9 cellular contexts compared by ENCODE assay signal in the genomic region with DNA sequence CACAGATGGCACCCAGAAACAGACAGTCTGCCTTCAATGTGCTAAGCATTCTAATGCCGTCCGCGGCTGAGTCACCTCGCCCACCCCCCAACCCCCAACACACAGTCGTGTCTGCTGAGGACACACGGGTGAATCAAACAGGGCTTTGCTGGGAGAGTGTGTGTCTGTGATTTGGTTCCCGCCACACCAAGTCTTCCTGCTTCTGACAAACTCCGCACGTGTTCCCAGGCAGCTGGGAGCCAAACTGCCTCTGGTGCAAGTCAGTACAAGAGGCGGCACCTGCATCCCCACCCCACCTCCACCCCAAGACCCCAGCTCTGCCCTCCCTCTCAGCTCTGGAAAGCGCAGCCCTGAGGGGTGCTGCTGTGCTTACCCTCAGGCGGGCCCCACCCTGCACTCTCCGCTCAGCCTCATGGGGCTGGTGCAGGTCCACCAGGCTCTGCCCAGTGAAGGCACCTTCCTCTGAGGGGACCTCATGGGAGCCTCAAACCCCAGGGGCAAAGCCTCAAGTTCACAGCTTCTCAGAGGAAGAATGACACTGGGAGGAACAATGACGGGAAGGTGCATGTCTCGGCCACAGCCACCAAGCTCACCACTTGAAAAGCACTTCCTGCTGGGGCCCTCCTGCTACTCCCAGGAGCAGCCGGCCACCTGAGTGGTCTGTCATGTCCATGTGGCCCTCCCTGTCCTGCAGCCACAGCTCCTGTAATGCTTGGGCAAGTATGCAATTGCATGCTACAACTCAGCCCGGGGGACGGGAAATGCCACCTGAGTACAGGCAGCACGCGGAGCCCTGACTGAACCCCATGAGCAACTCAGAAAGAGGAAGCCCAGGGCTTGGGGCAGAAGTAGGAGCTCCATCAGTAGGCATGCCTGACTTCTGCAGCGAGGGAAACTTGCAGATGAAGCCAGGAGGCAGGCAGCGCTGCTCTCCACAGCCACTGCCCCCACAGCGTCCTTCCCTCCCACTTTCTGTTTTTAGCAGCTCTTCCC. TPM values are rescaled to one million over a fixed set of nuclear protein-coding genes. Genes with fewer than 3 reads are reported as not detected.
DNase-seq lines count a peak whose midpoint lies in the region; ATAC-seq, FAIRE-seq and TF ChIP-seq lines count a peak whose summit lies in the region.
"Had no signal": no experiment of that assay in that cellular context is flagged by ENCODE, and none has a peak within 500 bp of the region (broad histone marks: within the 10 kb centered on the region; RNA-seq: fewer than 3 reads in every experiment).

No MANE protein-coding gene starts in this region.

- peak; percentile 82 for DNase-seq in DMS 273 (lab: John Stamatoyannopoulos, UW; ENCODE audit: unreplicated experiment)
- DNase-seq in DMS 273 treated with DMSO at 0.1 percent for 48 hours (lab: John Stamatoyannopoulos, UW): no peak
- DNase-seq in T-helper 9 cell: peak; percentile 52
- peak; percentile 84 for DNase-seq in GM12878 (ENCODE audit: low read depth, low spot score)
- DNase-seq in memory B cell (ENCODE audit: low spot score in 2 of 2): peak; percentile 77 to 81
- DNase-seq in testis: peak; percentile 80

- no peak for TF ChIP-seq CTCF in GM12878 (IDR thresholded peaks at IDR 0.05 in 2 of 3, conservative IDR thresholded peaks at IDR 0.05 in 1 of 3; ENCODE audit: control insufficient read depth in 2 of 3, extremely low read depth in 1 of 3, insufficient read depth in 1 of 3, low read depth in 3 of 3, low read length in 3 of 3)
- no peak for TF ChIP-seq CTCF in testis (IDR thresholded peaks at IDR 0.05)

- peak; percentile 25 for ATAC-seq in GM12878
- ATAC-seq in memory B cell (ENCODE audit: low read depth): peak; percentile 49
- no peak for ATAC-seq in HG03159 (IDR thresholded peaks at IDR 0.05; ENCODE audit: unreplicated experiment)
- ATAC-seq in GM21528 (IDR thresholded peaks at IDR 0.05; ENCODE audit: low FRiP score, unreplicated experiment): no peak

- peak overlapping the region; percentile 100 for H3K4me2 ChIP-seq in GM12878 (ENCODE audit: control insufficient read depth, insufficient read depth)

- SMC1A ChIA-PET in GM12878 (lab: Charles Lee; ENCODE audit: uncharacterized antibody, unreplicated experiment): interaction anchor here (0.6 to 10.9 kb wide), 22 partner anchors 7 to 145 kb away, joined by 3 to 164 read pairs (median 4); a partner anchor contains a TSS

- H3K27ac ChIP-seq in GM12878 (ENCODE audit: control insufficient read depth, insufficient read depth): peak overlapping the region; percentile 99
- H3K27ac ChIP-seq in testis: peak overlapping the region in 1 of 2 donors; percentile 60
- H3K27ac ChIP-seq: 22Rv1 had no signal

- H3K4me3 Mint-ChIP-seq in memory B cell: peak overlapping the region; percentile 93

- H3K9me3 Mint-ChIP-seq in memory B cell: no peaks in the 10 kb centered on the region

- H2AFZ ChIP-seq in GM12878 (ENCODE audit: control insufficient read depth, low read depth, low read length): no peak overlapping the region

- no peaks in the 10 kb centered on the region for H4K20me1 ChIP-seq in GM12878 (ENCODE audit: control insufficient read depth, insufficient read depth)

- no peak for FAIRE-seq in GM12878 (lab: Jason Lieb, UNC)

- TF ChIP-seq RAD21 in GM12878 (IDR thresholded peaks at IDR 0.05; ENCODE audit: insufficient read depth, low read depth, low read length): no peak

- H3K4me3 ChIP-seq in GM12878: peak overlapping the region; percentile 72
- no peak overlapping the region for H3K4me3 ChIP-seq in testis

- H3K27ac Mint-ChIP-seq in memory B cell: peak overlapping the region; percentile 99

- H3K36me3 Mint-ChIP-seq in memory B cell: peaks cover 2% of the 10 kb centered on the region

- peaks cover 52% of the 10 kb centered on the region for H3K4me1 Mint-ChIP-seq in memory B cell

- H3K27me3 ChIP-seq in GM12878 (replicated peaks in 1 of 2; ENCODE audit: control insufficient read depth in 2 of 2, insufficient read depth in 2 of 2, low read length in 1 of 2) (no peaks in the 10 kb centered on the region), testis (no peaks in the 10 kb centered on the region)

- POLR2A ChIA-PET in GM12878 (lab: Charles Lee): interaction anchor here (0.5 to 13.1 kb wide), 23 partner anchors 8 to 1583 kb away, joined by 3 to 220 read pairs (median 4); a partner anchor contains a TSS

- no TSS peak for BruUV-seq in GM12878 (replicated peaks; lab: Mats Ljungman, UMichigan)

- TF ChIP-seq EP300 in GM12878 (IDR thresholded peaks at IDR 0.05; ENCODE audit: borderline replicate concordance in 1 of 2, control insufficient read depth in 1 of 2, low read depth in 2 of 2, low read length in 2 of 2): peak; percentile 79 to 81; a peak in 3 of 4 replicates

- H3K9me3 ChIP-seq in GM12878 (replicated peaks; ENCODE audit: control insufficient read depth, insufficient read depth, low read length) (no peaks in the 10 kb centered on the region), testis (no peaks in the 10 kb centered on the region)

- peaks cover 96% of the 10 kb centered on the region for H3K79me2 ChIP-seq in GM12878 (ENCODE audit: control insufficient read depth, insufficient read depth, low read length)

- H3K9ac ChIP-seq in GM12878 (ENCODE audit: control insufficient read depth, insufficient read depth, low read length): peak overlapping the region; percentile 99

- WGBS in GM12878 (ENCODE audit: insufficient coverage, insufficient replicate concordance, low lambda C conversion rate, missing lambda C conversion rate): 2% methylated on average over 23 of the region's 23 CpGs
- 43 to 56% methylated on average over 15 to 23 of the region's 23 CpGs for WGBS in testis, 2 donors

- in situ Hi-C loops in GM12878 (cut with MboI): loop anchor here (5.0 to 25.0 kb wide), 2 partner anchors 40 to 2000 kb away; a partner anchor contains a TSS

- H3K36me3 ChIP-seq in GM12878 (ENCODE audit: control insufficient read depth in 2 of 2, insufficient read depth in 2 of 2, low read length in 1 of 2): peaks cover 2 to 6% of the 10 kb centered on the region in 2 experiments; a peak in 2 of 4 replicates
- no peaks in the 10 kb centered on the region for H3K36me3 ChIP-seq in testis (ENCODE audit: low read depth, missing control alignments)

- H3K4me1 ChIP-seq in GM12878 (ENCODE audit: control insufficient read depth, insufficient read depth, low read length): peaks cover 67% of the 10 kb centered on the region
- H3K4me1 ChIP-seq in testis: peaks cover 78% of the 10 kb centered on the region

- no peaks in the 10 kb centered on the region for H3K27me3 Mint-ChIP-seq in memory B cell

- CTCF ChIA-PET in GM12878 (lab: Yijun Ruan, JAX): interaction anchor here (0.9 to 9.8 kb wide), 12 partner anchors 13 to 443 kb away, joined by 3 to 83 read pairs (median 4); a partner anchor contains a TSS

- intact Hi-C loops in GM12878 (cut with micrococcal nuclease; ENCODE audit: unreplicated experiment): loop anchor here (1.0 to 5.0 kb wide), 5 partner anchors 41 to 510 kb away; a partner anchor contains a TSS
- intact Hi-C loops in testis (cut with DNase I; ENCODE audit: low total_unique reads): no loop called here

- RAD21 ChIA-PET in GM12878 (lab: Charles Lee; ENCODE audit: unreplicated experiment): interaction anchor here (0.5 to 11.3 kb wide), 25 partner anchors 10 to 538 kb away, joined by 3 to 169 read pairs (median 6); a partner anchor contains a TSS

- peak; percentile 66 for TF ChIP-seq POLR2A in GM12878 (IDR thresholded peaks at IDR 0.05; ENCODE audit: low read depth, low read length)
- TF ChIP-seq POLR2A in testis (IDR thresholded peaks at IDR 0.05): no peak

RNA-seq across cellular contexts. Expression of a gene that starts 15.1 kb away (rescaled TPM):
- 130 and 131 TPM in 2 replicates for total RNA-seq in GM12878 (2013; cell fraction: nucleolus; rRNA removed)
- total RNA-seq in GM12878 (2014; rRNA removed) (24.7 and 26.5 TPM in 2 replicates), GM12878 (2014; rRNA removed; fragmentation: Illumina TruSeq; extraction: Trizol) (20.1 and 20.4 TPM in 2 replicates), GM12878 (2021) (30.9 and 33.7 TPM in 2 replicates), testis (10 to 100 TPM; 54.0 to 56.3 TPM)
- 23.4 TPM for polyA plus RNA-seq in GM12878 (2011; ENCODE audit: low read depth)
- polyA plus RNA-seq in GM12878 (2011; rRNA removed) (28.7 and 37.7 TPM in 2 replicates), GM12878 (2014; fragmentation: Illumina TruSeq; extraction: Trizol) (20.5 and 23.8 TPM in 2 replicates), GM12878 (2014; fragmentation: Nextera tagmentation; extraction: Ambion mirVana) (10 to 100 TPM; 11.3 to 15.1 TPM), GM12878 (2014; rRNA removed) (19.6 and 26.7 TPM in 2 replicates), GM12878 (2016; fragmentation: Nextera tagmentation; extraction: Ambion mirVana) (10 to 100 TPM; 12.6 to 20.0 TPM), testis (ENCODE audit: insufficient read depth, low read depth, low replicate concordance) (20.3 TPM)
- polyA plus RNA-seq in GM12878 (2011; cell fraction: cytosol; rRNA removed): 42.7 and 47.6 TPM in 2 replicates
- 45.6 and 46.8 TPM in 2 replicates for polyA plus RNA-seq in GM12878 (2011; cell fraction: nucleus; rRNA removed)
- polyA plus RNA-seq in GM12878 (2012): 32.1 and 35.8 TPM in 2 replicates
- 96.4 and 132 TPM in 2 replicates for polyA minus RNA-seq in GM12878 (2011; rRNA and poly(A)+ RNA removed)
- polyA minus RNA-seq in GM12878 (2011; cell fraction: cytosol; rRNA and poly(A)+ RNA removed): 29.0 and 31.5 TPM in 2 replicates
- polyA minus RNA-seq in GM12878 (2011; cell fraction: nucleus; rRNA and poly(A)+ RNA removed): 27.3 and 43.1 TPM in 2 replicates

RNA-seq across cellular contexts. Expression of a gene that starts 40.7 kb away (rescaled TPM):
- total RNA-seq in GM12878 (2013; cell fraction: nucleolus; rRNA removed): 44.3 and 46.5 TPM in 2 replicates
- total RNA-seq in GM12878 (2014; rRNA removed): 13.8 and 15.3 TPM in 2 replicates
- total RNA-seq in GM12878 (2014; rRNA removed; fragmentation: Illumina TruSeq; extraction: Trizol): 7.2 and 8.6 TPM in 2 replicates
- total RNA-seq in GM12878 (2021): 20.2 and 21.4 TPM in 2 replicates
- polyA plus RNA-seq in GM12878 (2011; ENCODE audit: low read depth): 3.3 TPM
- 10.0 and 14.0 TPM in 2 replicates for polyA plus RNA-seq in GM12878 (2011; rRNA removed)
- 14.4 and 19.2 TPM in 2 replicates for polyA plus RNA-seq in GM12878 (2011; cell fraction: cytosol; rRNA removed)
- polyA plus RNA-seq in GM12878 (2011; cell fraction: nucleus; rRNA removed): 18.8 and 19.7 TPM in 2 replicates
- 7.8 and 10.8 TPM in 2 replicates for polyA plus RNA-seq in GM12878 (2012)
- 3.6 and 8.0 TPM in 2 replicates for polyA plus RNA-seq in GM12878 (2014; fragmentation: Illumina TruSeq; extraction: Trizol)
- polyA plus RNA-seq in GM12878 (2014; fragmentation: Nextera tagmentation; extraction: Ambion mirVana): 1 to 10 TPM; 1.1 to 2.2 TPM
- polyA plus RNA-seq in GM12878 (2014; rRNA removed): 12.4 and 15.2 TPM in 2 replicates
- polyA plus RNA-seq in GM12878 (2016; fragmentation: Nextera tagmentation; extraction: Ambion mirVana): 10 to 100 TPM in 1 of 2 experiments, 1 to 10 TPM in 1; 9.2 to 10.1 TPM
- polyA minus RNA-seq in GM12878 (2011; rRNA and poly(A)+ RNA removed): 19.0 and 25.2 TPM in 2 replicates
- polyA minus RNA-seq in GM12878 (2011; cell fraction: cytosol; rRNA and poly(A)+ RNA removed): 12.0 and 15.0 TPM in 2 replicates
- polyA minus RNA-seq in GM12878 (2011; cell fraction: nucleus; rRNA and poly(A)+ RNA removed): 21.2 and 41.1 TPM in 2 replicates
- total RNA-seq in testis: 10 to 100 TPM; 66.1 to 66.5 TPM
- 80.8 TPM for polyA plus RNA-seq in testis (ENCODE audit: insufficient read depth, low read depth, low replicate concordance)

RNA-seq across cellular contexts. Expression of a gene that starts 45.1 kb away (rescaled TPM):
- total RNA-seq in GM12878 (2013; cell fraction: nucleolus; rRNA removed): 47.2 and 55.4 TPM in 2 replicates
- total RNA-seq in GM12878 (2014; rRNA removed): 3.6 and 4.9 TPM in 2 replicates
- total RNA-seq in GM12878 (2014; rRNA removed; fragmentation: Illumina TruSeq; extraction: Trizol): 6.8 and 7.2 TPM in 2 replicates
- 57.5 and 65.3 TPM in 2 replicates for total RNA-seq in GM12878 (2021)
- polyA plus RNA-seq in GM12878 (2011; ENCODE audit: low read depth): 13.6 TPM
- 3.2 and 5.1 TPM in 2 replicates for polyA plus RNA-seq in GM12878 (2011; rRNA removed)
- 7.8 and 8.6 TPM in 2 replicates for polyA plus RNA-seq in GM12878 (2011; cell fraction: cytosol; rRNA removed)
- 45.6 and 76.2 TPM in 2 replicates for polyA plus RNA-seq in GM12878 (2011; cell fraction: nucleus; rRNA removed)
- polyA plus RNA-seq in GM12878 (2012): 34.7 and 37.6 TPM in 2 replicates
- 3.5 and 17.6 TPM in 2 replicates for polyA plus RNA-seq in GM12878 (2014; fragmentation: Illumina TruSeq; extraction: Trizol)
- 1 to 10 TPM in 1 of 2 experiments, under 1 TPM in 1; 0.66 to 1.7 TPM for polyA plus RNA-seq in GM12878 (2014; fragmentation: Nextera tagmentation; extraction: Ambion mirVana)
- 24.0 and 42.2 TPM in 2 replicates for polyA plus RNA-seq in GM12878 (2014; rRNA removed)
- polyA plus RNA-seq in GM12878 (2016; fragmentation: Nextera tagmentation; extraction: Ambion mirVana): 10 to 100 TPM; 47.1 to 49.4 TPM
- 4.5 and 8.6 TPM in 2 replicates for polyA minus RNA-seq in GM12878 (2011; rRNA and poly(A)+ RNA removed)
- 9.5 and 14.8 TPM in 2 replicates for polyA minus RNA-seq in GM12878 (2011; cell fraction: cytosol; rRNA and poly(A)+ RNA removed)
- polyA minus RNA-seq in GM12878 (2011; cell fraction: nucleus; rRNA and poly(A)+ RNA removed): 15.5 and 27.3 TPM in 2 replicates
- 10 to 100 TPM; 46.5 to 51.3 TPM for total RNA-seq in testis
- polyA plus RNA-seq in testis (ENCODE audit: insufficient read depth, low read depth, low replicate concordance): 49.3 TPM

Comparison
In these comparisons a context has a peak if more than half of its experiments do, and no peak if none do; other contexts are left out.
1. ATAC-seq: peak in GM12878 (single experiment) and memory B cell (single experiment); none in HG03159 (single experiment) and GM21528 (single experiment).